ENCODE assay signal across 8 cellular contexts in genomic region chr19:8390617-8390981, GRCh38. TPM values are rescaled to one million over a fixed set of nuclear protein-coding genes. Genes with fewer than 3 reads are reported as not detected.
DNase-seq lines count a peak whose midpoint lies in the region; TF ChIP-seq lines count a peak whose summit lies in the region.

No MANE protein-coding gene starts in this region.

- no peak for TF ChIP-seq CTCF in fibroblast of villous mesenchyme (IDR thresholded peaks at IDR 0.05; ENCODE audit: insufficient read depth, low read depth, low read length)
- no peak for TF ChIP-seq CTCF in neural cell (IDR thresholded peaks at IDR 0.05; ENCODE audit: poor library complexity, severe bottlenecking)

- no peaks in the 10 kb centered on the region for H3F3A ChIP-seq in neural cell (ENCODE audit: insufficient read depth, low read length, poor library complexity, severe bottlenecking)

- peak overlapping the region; percentile 90 for H3K4me3 Mint-ChIP-seq in stimulated activated naive CD8-positive, alpha-beta T cell treated with anti-CD3 and anti-CD28 coated beads, Interleukin-15, Interleukin-2, amounts not matched to agents 100 ng/mL and 50 ng/mL, for 24 hours

- peaks cover 27% of the 10 kb centered on the region for H4K20me1 ChIP-seq in neural cell (ENCODE audit: insufficient read depth)

- peak overlapping the region; percentile 71 for H3K4me3 ChIP-seq in fibroblast of villous mesenchyme (ENCODE audit: low read depth, low read length)
- peak overlapping the region; percentile 71 for H3K4me3 ChIP-seq in neural cell (ENCODE audit: low read length)

- no peaks in the 10 kb centered on the region for H3K9me2 ChIP-seq in neural cell (ENCODE audit: insufficient read depth, low read length)

- peaks cover 13% of the 10 kb centered on the region for H3K36me3 Mint-ChIP-seq in stimulated activated naive CD8-positive, alpha-beta T cell treated with anti-CD3 and anti-CD28 coated beads, Interleukin-15, Interleukin-2, amounts not matched to agents 100 ng/mL and 50 ng/mL, for 24 hours (ENCODE audit: low read depth)

- peak overlapping the region; percentile 92 for H3K27ac ChIP-seq in neural cell (ENCODE audit: low read length)

- H3K9ac ChIP-seq in neural cell (ENCODE audit: low read length) = peak overlapping the region; percentile 98

- H3K27me3 Mint-ChIP-seq in stimulated activated naive CD8-positive, alpha-beta T cell treated with anti-CD3 and anti-CD28 coated beads, Interleukin-15, Interleukin-2, amounts not matched to agents 100 ng/mL and 50 ng/mL, for 24 hours = no peaks in the 10 kb centered on the region

- peak overlapping the region; percentile 58 for H3K27ac Mint-ChIP-seq in stimulated activated naive CD8-positive, alpha-beta T cell treated with anti-CD3 and anti-CD28 coated beads, Interleukin-15, Interleukin-2, amounts not matched to agents 100 ng/mL and 50 ng/mL, for 24 hours

- DNase-seq in EH (ENCODE audit: low read depth) = peak; percentile 93
- DNase-seq in H4 (ENCODE audit: low spot score) = peak; percentile 74
- DNase-seq in LoVo (ENCODE audit: low spot score) = peak; percentile 91
- DNase-seq in SHP77 (lab: John Stamatoyannopoulos, UW) = peak; percentile 71 to 76
- DNase-seq in activated gamma-delta T cell treated with Interleukin-2 at 50 U/mL for 16 hours = peak; percentile 85
- peak; percentile 97 for DNase-seq in fibroblast of villous mesenchyme (ENCODE audit: low read depth)

- no peaks in the 10 kb centered on the region for H3K27me3 ChIP-seq in neural cell (ENCODE audit: insufficient read depth, low read depth, low read length)

- peaks cover 33% of the 10 kb centered on the region for H3K4me1 Mint-ChIP-seq in stimulated activated naive CD8-positive, alpha-beta T cell treated with anti-CD3 and anti-CD28 coated beads, Interleukin-15, Interleukin-2, amounts not matched to agents 100 ng/mL and 50 ng/mL, for 24 hours (ENCODE audit: low read depth)

- no peak for TF ChIP-seq RAD21 in neural cell (conservative IDR thresholded peaks at IDR 0.05)

- no peaks in the 10 kb centered on the region for H3K36me3 ChIP-seq in neural cell (ENCODE audit: insufficient read depth, low read length)

- H3K9me3 ChIP-seq in neural cell (ENCODE audit: low read length) = no peaks in the 10 kb centered on the region

- H2AFZ ChIP-seq in neural cell (ENCODE audit: low read depth, low read length) = no peak overlapping the region

- peaks cover 47% of the 10 kb centered on the region for H3K79me2 ChIP-seq in neural cell (replicated peaks; ENCODE audit: insufficient read depth, low read length)

- no peak for TF ChIP-seq EP300 in neural cell (conservative IDR thresholded peaks at IDR 0.05; ENCODE audit: poor library complexity, severe bottlenecking)

- no peak overlapping the region for H3K4me2 ChIP-seq in neural cell (ENCODE audit: low read length)

- no peaks in the 10 kb centered on the region for H3K9me3 Mint-ChIP-seq in stimulated activated naive CD8-positive, alpha-beta T cell treated with anti-CD3 and anti-CD28 coated beads, Interleukin-15, Interleukin-2, amounts not matched to agents 100 ng/mL and 50 ng/mL, for 24 hours

TF ChIP-seq in neural cell, 6 proteins besides CTCF, POLR2A, EP300 and RAD21:
- no peak for TF ChIP-seq EZH2 (IDR thresholded peaks at IDR 0.05; ENCODE audit: borderline replicate concordance, insufficient read depth, low read length, poor library complexity, severe bottlenecking)
- no peak for TF ChIP-seq TAF1 (IDR thresholded peaks at IDR 0.05; ENCODE audit: low read depth)
- TF ChIP-seq REST (IDR thresholded peaks at IDR 0.05; ENCODE audit: borderline replicate concordance) = no peak
- TF ChIP-seq MXI1 (conservative IDR thresholded peaks at IDR 0.05; ENCODE audit: poor library complexity, severe bottlenecking) = no peak
- TF ChIP-seq POLR2AphosphoS5 (IDR thresholded peaks at IDR 0.05) = no peak
- TF ChIP-seq SMC3 (conservative IDR thresholded peaks at IDR 0.05; ENCODE audit: poor library complexity) = no peak

RNA-seq across cellular contexts. Expression of gene RAB11B, which starts 0.4 kb away (rescaled TPM):
- total RNA-seq in H4 (2014; rRNA removed; shearing (Covaris generic)) = 9.9 and 11.8 TPM in 2 replicates
- 27.6 and 27.7 TPM in 2 replicates for total RNA-seq in fibroblast of villous mesenchyme
- polyA plus RNA-seq in neural cell = 71.1 and 84.2 TPM in 2 replicates
- polyA minus RNA-seq in neural cell = 80.5 and 93.7 TPM in 2 replicates

RNA-seq across cellular contexts. Expression of gene MARCHF2, which starts 22.5 kb away (rescaled TPM):
- 28.0 and 30.6 TPM in 2 replicates for total RNA-seq in H4 (2014; rRNA removed; shearing (Covaris generic))
- 51.8 and 70.9 TPM in 2 replicates for total RNA-seq in fibroblast of villous mesenchyme
- polyA plus RNA-seq in neural cell = 57.3 and 67.9 TPM in 2 replicates
- 47.5 and 52.1 TPM in 2 replicates for polyA minus RNA-seq in neural cell

RNA-seq across cellular contexts. Expression of gene ANGPTL4, which starts 26.6 kb away (rescaled TPM):
- 0.19 TPM in 1 of 2 replicates, not detected in the other for total RNA-seq in H4 (2014; rRNA removed; shearing (Covaris generic))
- 0.64 and 1.3 TPM in 2 replicates for total RNA-seq in fibroblast of villous mesenchyme
- polyA plus RNA-seq in neural cell = not detected in 2 replicates
- not detected in 2 replicates for polyA minus RNA-seq in neural cell

RNA-seq across cellular contexts. Expression of gene KANK3, which starts 47.5 kb away (rescaled TPM):
- 0.04 and 0.12 TPM in 2 replicates for total RNA-seq in H4 (2014; rRNA removed; shearing (Covaris generic))
- total RNA-seq in fibroblast of villous mesenchyme = under 0.01 and 0.64 TPM in 2 replicates
- polyA plus RNA-seq in neural cell = 1.0 and 2.8 TPM in 2 replicates
- 0.49 and 1.7 TPM in 2 replicates for polyA minus RNA-seq in neural cell

RNA-seq across cellular contexts. Expression of gene HNRNPM, which starts 54.2 kb away (rescaled TPM):
- 60.8 and 75.1 TPM in 2 replicates for total RNA-seq in H4 (2014; rRNA removed; shearing (Covaris generic))
- total RNA-seq in fibroblast of villous mesenchyme = 41.9 and 49.0 TPM in 2 replicates
- polyA plus RNA-seq in neural cell = 91.7 and 113 TPM in 2 replicates
- 75.7 and 100 TPM in 2 replicates for polyA minus RNA-seq in neural cell

Comparison
In these comparisons a context has a peak if more than half of its experiments do, and no peak if none do; other contexts are left out.
1. Peak in every context shown above with its lines: DNase-seq, H3K4me3 ChIP-seq and H3K27ac ChIP-seq.